ENCODE assay signal across 10 cellular contexts in genomic region chr6:42022755-42023384, GRCh38. TPM values are rescaled to one million over a fixed set of nuclear protein-coding genes. Genes with fewer than 3 reads are reported as not detected.
DNase-seq lines count a peak whose midpoint lies in the region; ATAC-seq and TF ChIP-seq lines count a peak whose summit lies in the region.
"Had no signal": no experiment of that assay in that cellular context is flagged by ENCODE, and none has a peak within 500 bp of the region (broad histone marks: within the 10 kb centered on the region; RNA-seq: fewer than 3 reads in every experiment).

No MANE protein-coding gene starts in this region.

- 80 to 89% methylated on average over 14 of the region's 14 CpGs for WGBS in sigmoid colon, 2 donors

- no peak for DNase-seq in CD4-positive, alpha-beta memory T cell
- no peak for DNase-seq in WTC11 (ENCODE audit: low spot score)
- no peak for DNase-seq in naive B cell
- DNase-seq in NCI-H2227 treated with DMSO at 0.1 percent for 48 hours (lab: John Stamatoyannopoulos, UW), result no peak
- no peak for DNase-seq in NCI-H1436 treated with DMSO at 0.1 percent for 48 hours (lab: John Stamatoyannopoulos, UW)
- DNase-seq in DMS114 treated with DMSO at 0.1 percent for 48 hours (lab: John Stamatoyannopoulos, UW; ENCODE audit: unreplicated experiment), result no peak
- DNase-seq in sigmoid colon, result no peak
- DNase-seq: NCI-H1417 treated with DMSO at 0.1 percent for 48 hours had no signal

- peak overlapping the region; percentile 65 for H3K27ac ChIP-seq in CD4-positive, alpha-beta memory T cell (ENCODE audit: low read depth, low read length)
- no peak overlapping the region for H3K27ac ChIP-seq in sigmoid colon

- H3K36me3 ChIP-seq in CD4-positive, alpha-beta memory T cell (ENCODE audit: insufficient read depth, low read length), result peaks cover 14% of the 10 kb centered on the region
- H3K36me3 ChIP-seq in sigmoid colon, result peaks cover 0 to 2% (median under 1%) of the 10 kb centered on the region in 4 donors

- no peaks in the 10 kb centered on the region for H3K27me3 Mint-ChIP-seq in CD4-positive, alpha-beta memory T cell
- 0 out of 2 replicates have a peak, but pooled peaks cover 5% of the 10 kb centered on the region for H3K27me3 Mint-ChIP-seq in WTC11 (ENCODE audit: low read depth)
- H3K27me3 Mint-ChIP-seq in naive B cell, result no peaks in the 10 kb centered on the region

- intact Hi-C loops in CD4-positive, alpha-beta memory T cell (cut with micrococcal nuclease), result loop anchor here (1.0 to 5.0 kb wide), 3 partner anchors 16 to 86 kb away; no protein-coding TSS in a partner anchor
- intact Hi-C loops in sigmoid colon (cut with DNase I), result no loop called here

- TF ChIP-seq CTCF in WTC11 (IDR thresholded peaks at IDR 0.05), result no peak
- TF ChIP-seq CTCF in sigmoid colon (IDR thresholded peaks at IDR 0.05), result no peak

- peaks cover 58 to 82% (median 66%) of the 10 kb centered on the region in 4 donors for H3K4me1 Mint-ChIP-seq in CD4-positive, alpha-beta memory T cell
- H3K4me1 Mint-ChIP-seq in WTC11, result peaks cover 16% of the 10 kb centered on the region
- H3K4me1 Mint-ChIP-seq in naive B cell, result peaks cover 65 to 96% (median 71%) of the 10 kb centered on the region in 3 donors

- CTCF ChIA-PET in CD4-positive, alpha-beta memory T cell (lab: Charles Lee; ENCODE audit: partially characterized antibody), result interaction anchor here (1.0 to 2.1 kb wide), 5 partner anchors 17 to 237 kb away, joined by 3 to 12 read pairs (median 7); no protein-coding TSS in a partner anchor
- CTCF ChIA-PET in WTC11 (lab: Charles Lee), result no interaction called here

- no peak for TF ChIP-seq EP300 in sigmoid colon (IDR thresholded peaks at IDR 0.05)

- peaks cover 0 to 2% (median 0%) of the 10 kb centered on the region in 8 donors for H3K9me3 Mint-ChIP-seq in CD4-positive, alpha-beta memory T cell
- H3K9me3 Mint-ChIP-seq in WTC11, result no peaks in the 10 kb centered on the region
- H3K9me3 Mint-ChIP-seq in naive B cell, result no peaks in the 10 kb centered on the region

- peak overlapping the region; percentile 91 to 98 (median 95) for H3K27ac Mint-ChIP-seq in CD4-positive, alpha-beta memory T cell
- peak overlapping the region; percentile 55; the same call in 1 of the 2 replicates for H3K27ac Mint-ChIP-seq in WTC11
- peak overlapping the region; percentile 88 to 97 (median 92) for H3K27ac Mint-ChIP-seq in naive B cell

- H3K4me3 Mint-ChIP-seq in CD4-positive, alpha-beta memory T cell, result peak overlapping the region; percentile 75 to 92 (median 85)
- H3K4me3 Mint-ChIP-seq in WTC11 (no peak overlapping the region), naive B cell (peak overlapping the region; percentile 50 to 89 (median 81))

- no peaks in the 10 kb centered on the region for H3K9me3 ChIP-seq in CD4-positive, alpha-beta memory T cell (ENCODE audit: control insufficient read depth in 1 of 2, low read length in 2 of 2)
- no peaks in the 10 kb centered on the region for H3K9me3 ChIP-seq in sigmoid colon
- H3K9me3 ChIP-seq: esophagus muscularis mucosa had no signal

- peak; percentile 25 for ATAC-seq in GM19463 (IDR thresholded peaks at IDR 0.05; ENCODE audit: unreplicated experiment)
- ATAC-seq in WTC11, result 0 out of 2 replicates have a peak, but pooled peaks have one; percentile 24
- ATAC-seq in naive B cell (ENCODE audit: low read depth in 2 of 2), result no peak

- no peak for TF ChIP-seq POLR2A in sigmoid colon (IDR thresholded peaks at IDR 0.05)

- H3K36me3 Mint-ChIP-seq in CD4-positive, alpha-beta memory T cell, result peaks cover 32 to 51% of the 10 kb centered on the region in 2 donors
- H3K36me3 Mint-ChIP-seq in WTC11 (no peaks in the 10 kb centered on the region), naive B cell (no peaks in the 10 kb centered on the region)

- no peaks in the 10 kb centered on the region for H3K27me3 ChIP-seq in CD4-positive, alpha-beta memory T cell (ENCODE audit: insufficient read depth, low read length)
- H3K27me3 ChIP-seq in sigmoid colon, result no peaks in the 10 kb centered on the region
- H3K27me3 ChIP-seq: esophagus muscularis mucosa had no signal

- peaks cover 85% of the 10 kb centered on the region for H3K4me1 ChIP-seq in CD4-positive, alpha-beta memory T cell (ENCODE audit: insufficient read depth, low read length)
- peaks cover 0 to 18% (median 16%) of the 10 kb centered on the region in 4 donors for H3K4me1 ChIP-seq in sigmoid colon

- POLR2A ChIA-PET in CD4-positive, alpha-beta memory T cell (lab: Charles Lee; ENCODE audit: partially characterized antibody), result interaction anchor here (0.6 to 2.9 kb wide), 14 partner anchors 8 to 101 kb away, joined by 4 to 27 read pairs (median 8); partner anchors contain the start of genes BYSL, MED20 and TAF8
- POLR2A ChIA-PET in WTC11 (lab: Charles Lee), result no interaction called here

- peak overlapping the region in 1 of 2 donors; percentile 47 for H3K4me3 ChIP-seq in CD4-positive, alpha-beta memory T cell (ENCODE audit: low read length in 2 of 2)
- H3K4me3 ChIP-seq in sigmoid colon, result no peak overlapping the region
- H3K4me3 ChIP-seq: esophagus muscularis mucosa had no signal

TF ChIP-seq in WTC11, 78 proteins besides CTCF, POLR2A, EP300 and RAD21 (continues in another document):
- TF ChIP-seq, protein P1, sequence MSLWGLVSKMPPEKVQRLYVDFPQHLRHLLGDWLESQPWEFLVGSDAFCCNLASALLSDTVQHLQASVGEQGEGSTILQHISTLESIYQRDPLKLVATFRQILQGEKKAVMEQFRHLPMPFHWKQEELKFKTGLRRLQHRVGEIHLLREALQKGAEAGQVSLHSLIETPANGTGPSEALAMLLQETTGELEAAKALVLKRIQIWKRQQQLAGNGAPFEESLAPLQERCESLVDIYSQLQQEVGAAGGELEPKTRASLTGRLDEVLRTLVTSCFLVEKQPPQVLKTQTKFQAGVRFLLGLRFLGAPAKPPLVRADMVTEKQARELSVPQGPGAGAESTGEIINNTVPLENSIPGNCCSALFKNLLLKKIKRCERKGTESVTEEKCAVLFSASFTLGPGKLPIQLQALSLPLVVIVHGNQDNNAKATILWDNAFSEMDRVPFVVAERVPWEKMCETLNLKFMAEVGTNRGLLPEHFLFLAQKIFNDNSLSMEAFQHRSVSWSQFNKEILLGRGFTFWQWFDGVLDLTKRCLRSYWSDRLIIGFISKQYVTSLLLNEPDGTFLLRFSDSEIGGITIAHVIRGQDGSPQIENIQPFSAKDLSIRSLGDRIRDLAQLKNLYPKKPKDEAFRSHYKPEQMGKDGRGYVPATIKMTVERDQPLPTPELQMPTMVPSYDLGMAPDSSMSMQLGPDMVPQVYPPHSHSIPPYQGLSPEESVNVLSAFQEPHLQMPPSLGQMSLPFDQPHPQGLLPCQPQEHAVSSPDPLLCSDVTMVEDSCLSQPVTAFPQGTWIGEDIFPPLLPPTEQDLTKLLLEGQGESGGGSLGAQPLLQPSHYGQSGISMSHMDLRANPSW (CRISPR knock-in tag; conservative IDR thresholded peaks at IDR 0.05; ENCODE audit: low read depth), result no peak
- TF ChIP-seq ZNF281 (CRISPR knock-in tag; IDR thresholded peaks at IDR 0.05) (no peak), ZNF416 (CRISPR knock-in tag; IDR thresholded peaks at IDR 0.05) (no peak), NFYB (CRISPR knock-in tag; conservative IDR thresholded peaks at IDR 0.05; ENCODE audit: low read depth) (no peak), RELA (CRISPR knock-in tag; IDR thresholded peaks at IDR 0.05; ENCODE audit: borderline replicate concordance) (no peak), SP1 (CRISPR knock-in tag; conservative IDR thresholded peaks at IDR 0.05) (no peak), NR1H2 (CRISPR knock-in tag; IDR thresholded peaks at IDR 0.05) (no peak), ZNF219 (CRISPR knock-in tag; IDR thresholded peaks at IDR 0.05; ENCODE audit: borderline replicate concordance) (no peak), NFE2L1 (CRISPR knock-in tag; IDR thresholded peaks at IDR 0.05) (no peak), SMAD3 (CRISPR knock-in tag; IDR thresholded peaks at IDR 0.05; ENCODE audit: borderline replicate concordance) (no peak)
- TF ChIP-seq, protein P2, sequence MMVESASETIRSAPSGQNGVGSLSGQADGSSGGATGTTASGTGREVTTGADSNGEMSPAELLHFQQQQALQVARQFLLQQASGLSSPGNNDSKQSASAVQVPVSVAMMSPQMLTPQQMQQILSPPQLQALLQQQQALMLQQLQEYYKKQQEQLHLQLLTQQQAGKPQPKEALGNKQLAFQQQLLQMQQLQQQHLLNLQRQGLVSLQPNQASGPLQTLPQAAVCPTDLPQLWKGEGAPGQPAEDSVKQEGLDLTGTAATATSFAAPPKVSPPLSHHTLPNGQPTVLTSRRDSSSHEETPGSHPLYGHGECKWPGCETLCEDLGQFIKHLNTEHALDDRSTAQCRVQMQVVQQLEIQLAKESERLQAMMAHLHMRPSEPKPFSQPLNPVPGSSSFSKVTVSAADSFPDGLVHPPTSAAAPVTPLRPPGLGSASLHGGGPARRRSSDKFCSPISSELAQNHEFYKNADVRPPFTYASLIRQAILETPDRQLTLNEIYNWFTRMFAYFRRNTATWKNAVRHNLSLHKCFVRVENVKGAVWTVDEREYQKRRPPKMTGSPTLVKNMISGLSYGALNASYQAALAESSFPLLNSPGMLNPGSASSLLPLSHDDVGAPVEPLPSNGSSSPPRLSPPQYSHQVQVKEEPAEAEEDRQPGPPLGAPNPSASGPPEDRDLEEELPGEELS (CRISPR knock-in tag; IDR thresholded peaks at IDR 0.05), result no peak

RNA-seq across cellular contexts. Expression of gene TAF8, which starts 27.5 kb away (rescaled TPM):
- total RNA-seq in CD4-positive, alpha-beta memory T cell, result 10 to 100 TPM; 39.1 to 40.9 TPM
- polyA plus RNA-seq in CD4-positive, alpha-beta memory T cell, result 10 to 100 TPM; 10.3 to 19.3 TPM
- 29.6 to 33.6 TPM (median 31.0 TPM) in 3 replicates for total RNA-seq in WTC11 (2021)
- polyA plus RNA-seq in naive B cell (ENCODE audit: low read depth in 6 of 6), result 10 to 100 TPM; 10.3 to 25.6 (median 18.6) TPM
- total RNA-seq in sigmoid colon, result 10 to 100 TPM; 20.3 to 30.7 (median 28.4) TPM
- polyA plus RNA-seq in sigmoid colon, result 10 to 100 TPM in 2 of 3 donors, 1 to 10 TPM in 1; 4.9 to 14.7 (median 12.6) TPM

Comparison
In these comparisons a context has a peak if more than half of its experiments do, and no peak if none do; other contexts are left out.
1. ATAC-seq: peak in GM19463 (single experiment) and WTC11 (single experiment); none in naive B cell (0 of 2).
2. Peak in every context shown above with its lines, with median percentiles within 50 percentile points of each other: H3K27ac Mint-ChIP-seq.